In the genomic region with DNA sequence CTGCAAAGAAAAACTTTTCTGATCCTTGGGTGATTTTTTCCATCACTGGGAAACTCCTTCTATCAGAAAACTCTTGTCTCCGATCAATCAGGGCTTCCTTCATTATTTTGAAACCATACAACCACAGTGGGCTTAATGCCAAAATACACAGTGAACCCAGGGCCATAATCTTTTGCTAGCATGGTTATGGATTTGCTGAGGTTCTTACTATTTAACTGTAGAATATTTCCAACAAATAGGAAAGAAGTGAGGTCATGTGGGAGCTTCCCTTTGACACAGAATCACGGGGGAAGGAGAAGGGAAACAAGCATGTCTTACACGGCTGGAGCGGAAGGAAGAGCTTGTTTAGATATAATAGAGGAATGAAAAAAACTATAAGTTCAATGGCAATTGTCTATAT, we compare ENCODE assay signal across 16 cellular contexts.
DNase-seq lines count a peak whose midpoint lies in the region; TF ChIP-seq lines count a peak whose summit lies in the region.
"Had no signal": no experiment of that assay in that cellular context is flagged by ENCODE, and none has a peak within 500 bp of the region (broad histone marks: within the 10 kb centered on the region; RNA-seq: fewer than 3 reads in every experiment).

No MANE protein-coding gene starts in this region.

- no peaks in the 10 kb centered on the region; the same call in 1 of the 2 replicates for H3K4me1 ChIP-seq in SJCRH30
- peaks cover 2% of the 10 kb centered on the region for H3K4me1 ChIP-seq in neural progenitor cell

- no peaks in the 10 kb centered on the region for H3K27me3 ChIP-seq in SJCRH30
- no peaks in the 10 kb centered on the region for H3K27me3 ChIP-seq in brain microvascular endothelial cell (replicated peaks)
- no peaks in the 10 kb centered on the region for H3K27me3 ChIP-seq in neural progenitor cell

- H3K4me1 Mint-ChIP-seq in neural progenitor cell (no peaks in the 10 kb centered on the region), osteocyte (ENCODE audit: unreplicated experiment) (no peaks in the 10 kb centered on the region)
- H3K4me1 Mint-ChIP-seq: CD4-positive, alpha-beta memory T cell; H9 had no signal

- H3K36me3 ChIP-seq in SJCRH30 = no peaks in the 10 kb centered on the region
- no peaks in the 10 kb centered on the region for H3K36me3 ChIP-seq in brain microvascular endothelial cell (replicated peaks)
- H3K36me3 ChIP-seq in neural progenitor cell = no peaks in the 10 kb centered on the region

- no peak overlapping the region for H3K4me3 ChIP-seq in SJCRH30
- no peak overlapping the region for H3K4me3 ChIP-seq in brain microvascular endothelial cell (ENCODE audit: low read depth, low read length)
- no peak overlapping the region for H3K4me3 ChIP-seq in neural progenitor cell
- H3K4me3 ChIP-seq: GM23338 had no signal

- TF ChIP-seq CTCF in brain microvascular endothelial cell (IDR thresholded peaks at IDR 0.05; ENCODE audit: low read depth, low read length, missing control alignments) (no peak), neural progenitor cell (IDR thresholded peaks at IDR 0.05) (no peak), osteocyte (IDR thresholded peaks at IDR 0.05) (no peak)

- in situ Hi-C loops in brain microvascular endothelial cell (cut with HindIII; ENCODE audit: low pct_ligation_motif_present, low sequenced_read_pairs) = no loop called here

- H4K20me1 ChIP-seq in neural progenitor cell (ENCODE audit: low read depth) = no peaks in the 10 kb centered on the region

- H3K36me3 Mint-ChIP-seq in neural progenitor cell (no peaks in the 10 kb centered on the region), osteocyte (ENCODE audit: unreplicated experiment) (no peaks in the 10 kb centered on the region)
- H3K36me3 Mint-ChIP-seq: CD4-positive, alpha-beta memory T cell had no signal

- H3K9ac ChIP-seq in neural progenitor cell = no peak overlapping the region

- H3K27ac ChIP-seq in SJCRH30 (no peak overlapping the region), brain microvascular endothelial cell (no peak overlapping the region), neural progenitor cell (no peak overlapping the region)

- H3K79me2 ChIP-seq in neural progenitor cell (ENCODE audit: low read depth) = no peaks in the 10 kb centered on the region

- DNase-seq in SJCRH30 (peak; percentile 7 to 55), brain microvascular endothelial cell (peak; percentile 21), dermis blood vessel endothelial cell (peak; percentile 2), neural progenitor cell (ENCODE audit: low spot score) (no peak), head of caudate nucleus (no peak), GM19240 (ENCODE audit: insufficient read length, low spot score) (no peak), osteocyte (ENCODE audit: extremely low spot score, unreplicated experiment) (no peak)
- DNase-seq: C1 segment of cervical spinal cord; Calu3; CD4-positive, alpha-beta memory T cell; COR-L47; DMS53; DMS79 treated with DMSO at 0.1 percent for 48 hours; GF-D8; H9 had no signal

- no peaks in the 10 kb centered on the region for H3F3A ChIP-seq in neural progenitor cell (ENCODE audit: low read depth)

- intact Hi-C loops in head of caudate nucleus (cut with DNase I) = no loop called here

- no peak overlapping the region for H3K27ac Mint-ChIP-seq in neural progenitor cell
- no peak overlapping the region for H3K27ac Mint-ChIP-seq in osteocyte (ENCODE audit: unreplicated experiment)
- H3K27ac Mint-ChIP-seq: GM23338, H9 had no signal

- H3K9me3 ChIP-seq in SJCRH30 (replicated peaks) (no peaks in the 10 kb centered on the region), neural progenitor cell (ENCODE audit: low read depth) (no peaks in the 10 kb centered on the region)

- no peak overlapping the region for H3K4me2 ChIP-seq in neural progenitor cell
- H3K4me2 ChIP-seq: GM23338 had no signal

- H3K4me3 Mint-ChIP-seq in neural progenitor cell = no peak overlapping the region
- no peak overlapping the region for H3K4me3 Mint-ChIP-seq in osteocyte (ENCODE audit: unreplicated experiment)
- H3K4me3 Mint-ChIP-seq: CD4-positive, alpha-beta memory T cell; GM23338; H9 had no signal

- H3K27me3 Mint-ChIP-seq in neural progenitor cell (ENCODE audit: insufficient read depth, low read depth) (no peaks in the 10 kb centered on the region), osteocyte (ENCODE audit: unreplicated experiment) (no peaks in the 10 kb centered on the region)
- H3K27me3 Mint-ChIP-seq: CD4-positive, alpha-beta memory T cell had no signal

- H2AFZ ChIP-seq in neural progenitor cell (replicated peaks) = peak overlapping the region; percentile 12
- H2AFZ ChIP-seq: GM23338 had no signal

- H3K9me3 Mint-ChIP-seq in neural progenitor cell (no peaks in the 10 kb centered on the region), osteocyte (ENCODE audit: unreplicated experiment) (no peaks in the 10 kb centered on the region)
- H3K9me3 Mint-ChIP-seq: GM23338, H9 had no signal

Comparison
In these comparisons a context has a peak if more than half of its experiments do, and no peak if none do; other contexts are left out.
1. DNase-seq: peak in SJCRH30 (2 of 2), brain microvascular endothelial cell (single experiment) and dermis blood vessel endothelial cell (single experiment); none in neural progenitor cell (single experiment), head of caudate nucleus (0 of 42), GM19240 (single experiment) and osteocyte (single experiment).